20 cellular contexts compared by ENCODE assay signal in the genomic region with DNA sequence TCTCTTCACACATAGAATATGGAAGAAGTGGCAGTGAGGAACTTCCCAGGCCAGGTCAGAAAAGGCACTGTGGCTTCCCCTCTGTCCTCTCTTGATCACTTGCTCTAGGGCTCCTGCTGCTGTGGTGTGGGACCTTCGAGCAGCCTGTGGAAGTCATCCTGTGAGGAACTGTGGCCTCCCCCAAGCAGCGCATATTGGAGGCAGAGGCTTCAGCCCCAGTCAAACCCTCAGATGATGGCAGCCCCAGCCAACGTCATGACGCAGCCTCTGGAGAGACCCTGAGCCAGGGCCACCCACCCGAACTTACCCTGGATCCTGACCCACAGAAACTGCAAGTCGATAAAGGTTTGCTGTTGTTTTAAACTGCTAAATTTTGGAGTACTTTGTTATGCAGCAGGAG.
"Had no signal": no experiment of that assay in that cellular context is flagged by ENCODE, and none has a peak within 500 bp of the region (broad histone marks: within the 10 kb centered on the region; RNA-seq: fewer than 3 reads in every experiment).

No MANE protein-coding gene starts in this region.

- ATAC-seq: activated T-cell treated with anti-CD3 and anti-CD28 coated beads, Interleukin-2, amount 50 U/mL, for 72 hours; esophagus mucosa; heart right ventricle; lower lobe of right lung; stimulated activated memory B cell treated with anti-CD40 and anti-IgM and Interleukin-4, amounts not matched to agents 10 μg/mL and 1 μg/mL and 100 μg/mL, for 72 hours had no signal

- H3K4me3 ChIP-seq: heart right ventricle, lower lobe of right lung, SJCRH30, tibial nerve, uterus had no signal

- H3K27me3 ChIP-seq: brain microvascular endothelial cell, SJCRH30, tibial nerve, uterus had no signal

- H3K9me3 Mint-ChIP-seq: activated T-cell treated with anti-CD3 and anti-CD28 coated beads, Interleukin-2, amount 50 U/mL, for 72 hours; stimulated activated memory B cell treated with anti-CD40 and anti-IgM and Interleukin-4, amounts not matched to agents 10 μg/mL and 1 μg/mL and 100 μg/mL, for 72 hours had no signal

- H3K27ac Mint-ChIP-seq: activated T-cell treated with anti-CD3 and anti-CD28 coated beads, Interleukin-2, amount 50 U/mL, for 72 hours; mesothelial cell of epicardium; nephron progenitor cell; stimulated activated memory B cell treated with anti-CD40 and anti-IgM and Interleukin-4, amounts not matched to agents 10 μg/mL and 1 μg/mL and 100 μg/mL, for 72 hours had no signal

- DNase-seq: activated CD4-positive, alpha-beta T cell treated with anti-CD3 and anti-CD28 coated beads, Interleukin-2, amount 50 U/mL, for 1 hour; activated naive CD4-positive, alpha-beta T cell treated with anti-CD3 and anti-CD28 coated beads, Interleukin-2, amount 50 U/mL, for 16 hours; activated T-cell treated with anti-CD3 and anti-CD28 coated beads, Interleukin-2, amount 50 U/mL, for 72 hours; brain microvascular endothelial cell; effector CD8-positive, alpha-beta T cell; heart right ventricle; left colon; lower lobe of right lung; nephron progenitor cell; nucleus accumbens; retina; SJCRH30; stimulated activated CD4-positive, alpha-beta T cell treated with anti-CD3 and anti-CD28 coated beads, Interleukin-15, amount 100 ng/mL, for 24 hours; stimulated activated CD4-positive, alpha-beta T cell treated with anti-CD3 and anti-CD28 coated beads, Interleukin-2, amount 100 ng/mL, for 48 hours; T1000; uterus had no signal

- H3K9me3 ChIP-seq: heart right ventricle, lower lobe of right lung, SJCRH30, tibial nerve, uterus had no signal

- H3K4me3 Mint-ChIP-seq: activated T-cell treated with anti-CD3 and anti-CD28 coated beads, Interleukin-2, amount 50 U/mL, for 72 hours; mesothelial cell of epicardium; nephron progenitor cell; stimulated activated memory B cell treated with anti-CD40 and anti-IgM and Interleukin-4, amounts not matched to agents 10 μg/mL and 1 μg/mL and 100 μg/mL, for 72 hours had no signal

- H3K36me3 Mint-ChIP-seq: stimulated activated memory B cell treated with anti-CD40 and anti-IgM and Interleukin-4, amounts not matched to agents 10 μg/mL and 1 μg/mL and 100 μg/mL, for 72 hours had no signal

- H3K4me1 ChIP-seq: heart right ventricle, lower lobe of right lung, SJCRH30, tibial nerve, uterus had no signal

- H3K36me3 ChIP-seq: brain microvascular endothelial cell, heart right ventricle, lower lobe of right lung, SJCRH30, tibial nerve, uterus had no signal

- H3K27ac ChIP-seq: brain microvascular endothelial cell, heart right ventricle, lower lobe of right lung, SJCRH30, tibial nerve, uterus had no signal

- H3K4me1 Mint-ChIP-seq: mesothelial cell of epicardium; nephron progenitor cell; stimulated activated memory B cell treated with anti-CD40 and anti-IgM and Interleukin-4, amounts not matched to agents 10 μg/mL and 1 μg/mL and 100 μg/mL, for 72 hours had no signal
